ENCODE assay signal across 10 cellular contexts in genomic region chr15:85708402-85708932, GRCh38.
DNase-seq lines count a peak whose midpoint lies in the region; ATAC-seq and TF ChIP-seq lines count a peak whose summit lies in the region.
"Had no signal": no experiment of that assay in that cellular context is flagged by ENCODE, and none has a peak within 500 bp of the region (broad histone marks: within the 10 kb centered on the region; RNA-seq: fewer than 3 reads in every experiment).

No MANE protein-coding gene starts in this region.

- H3K36me3 Mint-ChIP-seq in activated naive CD8-positive, alpha-beta T cell treated with anti-CD3 and anti-CD28 coated beads for 36 hours = peaks cover 43% of the 10 kb centered on the region
- peaks cover 92% of the 10 kb centered on the region for H3K36me3 Mint-ChIP-seq in stimulated activated effector memory CD8-positive, alpha-beta T cell treated with anti-CD3 and anti-CD28 coated beads, Interleukin-12 subunit alpha, Interleukin-12 subunit beta, amount 100 ng/mL, for 72 hours

- no peaks in the 10 kb centered on the region for H3K9me3 ChIP-seq in HUES48 (ENCODE audit: control insufficient read depth, insufficient read depth, low read length)
- no peaks in the 10 kb centered on the region for H3K9me3 ChIP-seq in hepatocyte (ENCODE audit: low read depth)

- no peak for ATAC-seq in stimulated activated effector memory CD8-positive, alpha-beta T cell treated with anti-CD3 and anti-CD28 coated beads, Interleukin-12 subunit alpha, Interleukin-12 subunit beta, amount 100 ng/mL, for 72 hours
- no peak for ATAC-seq in foreskin keratinocyte
- ATAC-seq in GM21381 (IDR thresholded peaks at IDR 0.05; ENCODE audit: unreplicated experiment) = no peak
- no peak for ATAC-seq in GM18909 (IDR thresholded peaks at IDR 0.05; ENCODE audit: poor library complexity, unreplicated experiment)

- H3K27ac ChIP-seq in HUES48 (ENCODE audit: low read depth, low read length) (peak overlapping the region; percentile 65), hepatocyte (peak overlapping the region; percentile 95), foreskin keratinocyte (no peak overlapping the region)

- no peaks in the 10 kb centered on the region for H3K27me3 ChIP-seq in HUES48 (ENCODE audit: control insufficient read depth, insufficient read depth, low read length)
- H3K27me3 ChIP-seq in hepatocyte = no peaks in the 10 kb centered on the region
- H3K27me3 ChIP-seq in foreskin keratinocyte = no peaks in the 10 kb centered on the region

- H3K4me3 ChIP-seq in HUES48 (ENCODE audit: low read depth, low read length) = no peak overlapping the region
- H3K4me3 ChIP-seq in hepatocyte = no peak overlapping the region

- H3K4me1 Mint-ChIP-seq in activated naive CD8-positive, alpha-beta T cell treated with anti-CD3 and anti-CD28 coated beads for 36 hours = peaks cover 78% of the 10 kb centered on the region
- H3K4me1 Mint-ChIP-seq in stimulated activated effector memory CD8-positive, alpha-beta T cell treated with anti-CD3 and anti-CD28 coated beads, Interleukin-12 subunit alpha, Interleukin-12 subunit beta, amount 100 ng/mL, for 72 hours = peaks cover 84% of the 10 kb centered on the region

- no peak overlapping the region for H3K9ac ChIP-seq in HUES48 (ENCODE audit: low read depth, low read length)

- H3K36me3 ChIP-seq in HUES48 (ENCODE audit: control insufficient read depth, insufficient read depth, low read length) (peaks cover 9% of the 10 kb centered on the region; the same call in 1 of the 2 replicates), hepatocyte (replicated peaks; ENCODE audit: insufficient read depth, low read depth) (no peaks in the 10 kb centered on the region)

- TF ChIP-seq CTCF in hepatocyte (IDR thresholded peaks at IDR 0.05; ENCODE audit: poor library complexity) = no peak
- no peak for TF ChIP-seq CTCF in foreskin keratinocyte (conservative IDR thresholded peaks at IDR 0.05)

- H3K27me3 Mint-ChIP-seq in activated naive CD8-positive, alpha-beta T cell treated with anti-CD3 and anti-CD28 coated beads for 36 hours = no peaks in the 10 kb centered on the region

- H3K27ac Mint-ChIP-seq in activated naive CD8-positive, alpha-beta T cell treated with anti-CD3 and anti-CD28 coated beads for 36 hours = peak overlapping the region; percentile 100
- peak overlapping the region; percentile 96 for H3K27ac Mint-ChIP-seq in stimulated activated effector memory CD8-positive, alpha-beta T cell treated with anti-CD3 and anti-CD28 coated beads, Interleukin-12 subunit alpha, Interleukin-12 subunit beta, amount 100 ng/mL, for 72 hours

- no peaks in the 10 kb centered on the region for H3K9me2 ChIP-seq in hepatocyte (replicated peaks; ENCODE audit: insufficient read depth)

- H3K79me2 ChIP-seq in hepatocyte = peaks cover 12% of the 10 kb centered on the region

- no peaks in the 10 kb centered on the region for H4K20me1 ChIP-seq in hepatocyte (ENCODE audit: insufficient read depth, poor library complexity, severe bottlenecking)

- peak overlapping the region; percentile 66 for H3K4me2 ChIP-seq in hepatocyte

- DNase-seq in activated naive CD8-positive, alpha-beta T cell treated with anti-CD3 and anti-CD28 coated beads for 36 hours = no peak
- DNase-seq in hepatocyte (ENCODE audit: low spot score) (peak; percentile 60), foreskin keratinocyte (no peak)
- DNase-seq in stimulated activated effector memory CD8-positive, alpha-beta T cell treated with anti-CD3 and anti-CD28 coated beads, Interleukin-12 subunit alpha, Interleukin-12 subunit beta, amount 100 ng/mL, for 72 hours (ENCODE audit: low spot score in 2 of 2) = no peak
- no peak for DNase-seq in stimulated activated naive CD4-positive, alpha-beta T cell (lab: John Stamatoyannopoulos, UW)
- DNase-seq: central memory CD4-positive, alpha-beta T cell; stimulated activated CD4-positive, alpha-beta T cell treated with anti-CD3 and anti-CD28 coated beads, Interleukin-4, amount 100 ng/mL, for 24 hours had no signal

- no peak overlapping the region for H2AFZ ChIP-seq in hepatocyte

- 0 out of 2 replicates have a peak, but pooled peaks cover 4% of the 10 kb centered on the region for H3K4me1 ChIP-seq in HUES48 (ENCODE audit: control insufficient read depth, insufficient read depth, low read length)
- H3K4me1 ChIP-seq in hepatocyte (ENCODE audit: insufficient read depth) = peaks cover 38% of the 10 kb centered on the region
- H3K4me1 ChIP-seq in foreskin keratinocyte = no peaks in the 10 kb centered on the region

- H3K9me3 Mint-ChIP-seq in activated naive CD8-positive, alpha-beta T cell treated with anti-CD3 and anti-CD28 coated beads for 36 hours = no peaks in the 10 kb centered on the region
- H3K9me3 Mint-ChIP-seq in stimulated activated effector memory CD8-positive, alpha-beta T cell treated with anti-CD3 and anti-CD28 coated beads, Interleukin-12 subunit alpha, Interleukin-12 subunit beta, amount 100 ng/mL, for 72 hours = no peaks in the 10 kb centered on the region

- 41% methylated on average over 6 of the region's 6 CpGs for WGBS in hepatocyte (ENCODE audit: low lambda C conversion rate, missing lambda C conversion rate)

- peak overlapping the region; percentile 57 for H3K4me3 Mint-ChIP-seq in activated naive CD8-positive, alpha-beta T cell treated with anti-CD3 and anti-CD28 coated beads for 36 hours
- H3K4me3 Mint-ChIP-seq in stimulated activated effector memory CD8-positive, alpha-beta T cell treated with anti-CD3 and anti-CD28 coated beads, Interleukin-12 subunit alpha, Interleukin-12 subunit beta, amount 100 ng/mL, for 72 hours = peak overlapping the region; percentile 76
